Comparison of ENCODE assay signal across 13 cellular contexts in genomic region chr14:87175175-87175574, GRCh38.
DNase-seq lines count a peak whose midpoint lies in the region; TF ChIP-seq lines count a peak whose summit lies in the region.
"Had no signal": no experiment of that assay in that cellular context is flagged by ENCODE, and none has a peak within 500 bp of the region (broad histone marks: within the 10 kb centered on the region; RNA-seq: fewer than 3 reads in every experiment).

No MANE protein-coding gene starts in this region.

- BruUV-seq in A673 (replicated peaks; lab: Mats Ljungman, UMichigan), result no TSS peak

- DNase-seq in A673 (ENCODE audit: low spot score) (peak; percentile 59), NCI-H1105 (lab: John Stamatoyannopoulos, UW) (peak; percentile 84), NCI-H2171 treated with DMSO at 0.1 percent for 48 hours (lab: John Stamatoyannopoulos, UW) (peak; percentile 94), NCI-H82 treated with DMSO at 0.1 percent for 48 hours (lab: John Stamatoyannopoulos, UW; ENCODE audit: unreplicated experiment) (peak; percentile 19), NCI-H128 (lab: John Stamatoyannopoulos, UW; ENCODE audit: unreplicated experiment) (no peak), immature natural killer cell (no peak), globus pallidus (ENCODE audit: low spot score) (no peak)
- DNase-seq: NCI-H2029, NCI-H2227 treated with DMSO at 0.1 percent for 48 hours, RPMI8226, SIG-M5, SW 1271 had no signal

- H3K27ac Mint-ChIP-seq in immature natural killer cell, result no peak overlapping the region

- H3K4me1 ChIP-seq in A673 (ENCODE audit: insufficient read depth, low read length, poor library complexity, severe bottlenecking), result peaks cover 29% of the 10 kb centered on the region

- no peak overlapping the region for H3K27ac ChIP-seq in A673 (ENCODE audit: low read depth, low read length, poor library complexity, severe bottlenecking)
- H3K27ac ChIP-seq: C4-2B had no signal

- no peaks in the 10 kb centered on the region for H3K36me3 ChIP-seq in A673 (ENCODE audit: insufficient read depth, low read length, poor library complexity, severe bottlenecking)

- no peaks in the 10 kb centered on the region for H3K4me1 Mint-ChIP-seq in immature natural killer cell

- peaks cover 2 to 39% (median 19%) of the 10 kb centered on the region in 6 donors for H3K9me3 Mint-ChIP-seq in immature natural killer cell

- no peaks in the 10 kb centered on the region for H3K9me3 ChIP-seq in A673 (ENCODE audit: low read depth, low read length, poor library complexity, severe bottlenecking)

- peaks cover 0 to 1% (median 0%) of the 10 kb centered on the region in 3 donors for H3K27me3 Mint-ChIP-seq in immature natural killer cell (ENCODE audit: low read depth in 3 of 3)

- H3K27me3 ChIP-seq in A673 (replicated peaks; ENCODE audit: insufficient read depth, low read depth, low read length, poor library complexity), result peaks cover 4% of the 10 kb centered on the region

- CTCF ChIA-PET in A673 (lab: Charles Lee), result no interaction called here

- H3K4me3 Mint-ChIP-seq in immature natural killer cell, result no peak overlapping the region

- H3K36me3 Mint-ChIP-seq in immature natural killer cell, result no peaks in the 10 kb centered on the region

- no peak overlapping the region for H3K4me3 ChIP-seq in A673 (ENCODE audit: low read depth, low read length, poor library complexity, severe bottlenecking)

- intact Hi-C loops in A673 (cut with micrococcal nuclease; ENCODE audit: unreplicated experiment), result no loop called here

- POLR2A ChIA-PET in A673 (lab: Charles Lee; ENCODE audit: low non-redundant PET), result no interaction called here

- TF ChIP-seq CTCF in A673 (conservative IDR thresholded peaks at IDR 0.05; ENCODE audit: low read depth, low read length), result no peak

Comparison
In these comparisons a context has a peak if more than half of its experiments do, and no peak if none do; other contexts are left out.
1. DNase-seq: peak in A673 (single experiment), NCI-H1105 (single experiment), NCI-H2171 treated with DMSO at 0.1 percent for 48 hours (single experiment) and NCI-H82 treated with DMSO at 0.1 percent for 48 hours (single experiment); none in NCI-H128 (single experiment), immature natural killer cell (0 of 3) and globus pallidus (single experiment).